In genomic region chr4:76539979-76540378, GRCh38 we compare ENCODE assay signal across 20 cellular contexts.
A peak's percentile ranks its signal among the peaks of the same experiment; 100 is the strongest.
DNase-seq lines count a peak whose midpoint lies in the region; ATAC-seq lines count a peak whose summit lies in the region.
"Had no signal": no experiment of that assay in that cellular context is flagged by ENCODE, and none has a peak within 500 bp of the region (broad histone marks: within the 10 kb centered on the region; RNA-seq: fewer than 3 reads in every experiment).

No MANE protein-coding gene starts in this region.

- H3K9ac ChIP-seq in adipocyte (ENCODE audit: low read length) = peak overlapping the region; percentile 45
- no peak overlapping the region for H3K9ac ChIP-seq in subcutaneous abdominal adipose tissue (ENCODE audit: low read length in 5 of 5)

- peak overlapping the region; percentile 84 for H3K27ac ChIP-seq in subcutaneous abdominal adipose tissue (ENCODE audit: low read depth, low read length)
- H3K27ac ChIP-seq: esophagus squamous epithelium, testis had no signal

- peaks cover 24% of the 10 kb centered on the region for H3K4me1 ChIP-seq in adipocyte (ENCODE audit: control insufficient read depth, insufficient read depth, low read length)
- H3K4me1 ChIP-seq in subcutaneous abdominal adipose tissue (ENCODE audit: control insufficient read depth in 5 of 5, insufficient read depth in 5 of 5, low read length in 5 of 5) = peaks cover 0 to 38% (median 20%) of the 10 kb centered on the region in 5 donors
- H3K4me1 ChIP-seq: esophagus squamous epithelium, testis had no signal

- peak; percentile 17 for DNase-seq in H4 (ENCODE audit: low spot score)
- peak; percentile 12 for DNase-seq in adipocyte (ENCODE audit: low read depth)
- peak; percentile 33 for DNase-seq in iPS-NIHi11 (ENCODE audit: low spot score)
- no peak for DNase-seq in cortex of kidney (lab: John Stamatoyannopoulos, UW)
- DNase-seq: activated CD4-positive, CD25-positive, alpha-beta regulatory T cell treated with anti-CD3 and anti-CD28 coated beads, Interleukin-2, amount 50 U/mL, for 72 hours; activated CD8-positive, alpha-beta memory T cell treated with anti-CD3 and anti-CD28 coated beads, Interleukin-2, amount 10 ng/mL, durations not matched to agents 7 days and 5 days; activated effector memory CD4-positive, alpha-beta T cell treated with anti-CD3 and anti-CD28 coated beads, Interleukin-2, amount 50 U/mL, for 16 hours; anterior cingulate cortex; DND-41; esophagus squamous epithelium; HCEC 1CT; NCI-H2171; right cardiac atrium; stimulated activated CD4-positive, alpha-beta T cell treated with anti-CD3 and anti-CD28 coated beads, Interleukin-2, amount 100 ng/mL, for 48 hours; stimulated activated CD8-positive, alpha-beta memory T cell treated with anti-CD3 and anti-CD28 coated beads, Interleukin-4, amount 100 ng/mL, for 48 hours; T-cell; testis had no signal

- H3K36me3 ChIP-seq in adipocyte (ENCODE audit: control insufficient read depth, insufficient read depth, low read length, severe bottlenecking) (no peaks in the 10 kb centered on the region), subcutaneous abdominal adipose tissue (ENCODE audit: control insufficient read depth in 5 of 5, insufficient read depth in 5 of 5, low read length in 5 of 5) (no peaks in the 10 kb centered on the region)
- H3K36me3 ChIP-seq: esophagus squamous epithelium had no signal

- H3K4me3 ChIP-seq in adipocyte (ENCODE audit: low read length) = no peak overlapping the region
- H3K4me3 ChIP-seq in subcutaneous abdominal adipose tissue (ENCODE audit: low read depth in 1 of 5, low read length in 5 of 5) = no peak overlapping the region
- H3K4me3 ChIP-seq: esophagus squamous epithelium, testis had no signal

- H3K9me3 ChIP-seq in adipocyte (ENCODE audit: control insufficient read depth, low read length) (no peaks in the 10 kb centered on the region), subcutaneous abdominal adipose tissue (ENCODE audit: control insufficient read depth in 5 of 5, low read length in 5 of 5) (peaks cover 0 to 4% (median 0%) of the 10 kb centered on the region in 5 donors)
- H3K9me3 ChIP-seq: esophagus squamous epithelium, testis had no signal

- no peaks in the 10 kb centered on the region for H3K27me3 ChIP-seq in adipocyte (replicated peaks; ENCODE audit: control insufficient read depth, insufficient read depth, low read length)
- H3K27me3 ChIP-seq in subcutaneous abdominal adipose tissue (ENCODE audit: control insufficient read depth in 5 of 5, insufficient read depth in 4 of 5, low read length in 5 of 5) = no peaks in the 10 kb centered on the region
- H3K27me3 ChIP-seq: esophagus squamous epithelium, testis had no signal

- ATAC-seq in HG02588 (IDR thresholded peaks at IDR 0.05; ENCODE audit: unreplicated experiment) (no peak), HG02623 (IDR thresholded peaks at IDR 0.05; ENCODE audit: unreplicated experiment) (no peak)
- ATAC-seq: activated CD8-positive, alpha-beta memory T cell treated with anti-CD3 and anti-CD28 coated beads, Interleukin-2, amount 10 ng/mL, durations not matched to agents 7 days and 5 days; right cardiac atrium; T-cell had no signal
